ENCODE assay signal across 10 cellular contexts in the genomic region with DNA sequence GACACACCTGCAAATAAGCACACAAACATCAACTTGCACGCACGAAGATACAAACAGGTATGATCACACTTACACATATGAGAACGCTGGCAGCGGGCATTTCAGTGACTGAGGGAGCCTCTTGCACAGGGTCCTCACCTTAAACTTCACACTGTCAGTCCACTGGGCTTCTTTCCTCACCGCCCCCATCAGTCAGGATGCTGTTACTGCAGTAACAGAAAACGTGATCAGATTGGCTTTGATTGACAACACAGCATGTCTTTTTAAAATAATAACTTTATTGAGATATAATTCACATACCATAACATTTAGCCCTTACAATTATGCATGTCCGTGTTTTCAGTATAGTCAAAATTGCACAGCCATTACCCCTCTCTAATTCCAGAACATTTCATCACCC. TPM values are rescaled to one million over a fixed set of nuclear protein-coding genes. Genes with fewer than 3 reads are reported as not detected.
DNase-seq lines count a peak whose midpoint lies in the region; ATAC-seq, FAIRE-seq and TF ChIP-seq lines count a peak whose summit lies in the region.
"Had no signal": no experiment of that assay in that cellular context is flagged by ENCODE, and none has a peak within 500 bp of the region (broad histone marks: within the 10 kb centered on the region; RNA-seq: fewer than 3 reads in every experiment).

No MANE protein-coding gene starts in this region.

- ATAC-seq in natural killer cell: peak in 2 of 3 donors; percentile 31 to 34
- no peak for ATAC-seq in natural killer cell treated with Interleukin-12 subunit alpha and Interleukin-12 subunit beta and Interleukin-15 and Interleukin-18, amount 100 ng/mL, for 72 hours

- H3K4me1 ChIP-seq in endothelial cell of umbilical vein (ENCODE audit: control insufficient read depth, extremely low read depth, insufficient read depth, low read length) (no peaks in the 10 kb centered on the region), testis (peaks cover 9% of the 10 kb centered on the region)

- H3K36me3 ChIP-seq in endothelial cell of umbilical vein (ENCODE audit: control insufficient read depth in 2 of 2, extremely low read depth in 1 of 2, insufficient read depth in 2 of 2, low read length in 2 of 2) (no peaks in the 10 kb centered on the region), testis (ENCODE audit: low read depth, missing control alignments) (no peaks in the 10 kb centered on the region)

- FAIRE-seq in endothelial cell of umbilical vein (lab: Jason Lieb, UNC): peak; percentile 37

- H3K4me3 ChIP-seq in endothelial cell of umbilical vein (replicated peaks in 1 of 3; ENCODE audit: insufficient read depth in 1 of 3, low read depth in 1 of 3, low read length in 3 of 3) (no peak overlapping the region), testis (no peak overlapping the region)

- H3K27me3 ChIP-seq in endothelial cell of umbilical vein (ENCODE audit: control insufficient read depth in 2 of 2, insufficient read depth in 2 of 2, low read length in 2 of 2): no peaks in the 10 kb centered on the region
- no peaks in the 10 kb centered on the region for H3K27me3 ChIP-seq in testis

- WGBS in testis, 2 donors: 64 to 65% methylated on average over 7 of the region's 7 CpGs

- H3K27ac ChIP-seq in endothelial cell of umbilical vein (ENCODE audit: insufficient read depth, low read depth, low read length): no peak overlapping the region
- H3K27ac ChIP-seq in testis: no peak overlapping the region

- no peaks in the 10 kb centered on the region for H4K20me1 ChIP-seq in endothelial cell of umbilical vein (replicated peaks; ENCODE audit: control insufficient read depth, extremely low read depth, insufficient read depth, low read length)

- no peak overlapping the region for H3K27ac Mint-ChIP-seq in natural killer cell
- no peak overlapping the region for H3K27ac Mint-ChIP-seq in natural killer cell treated with Interleukin-12 subunit alpha and Interleukin-12 subunit beta and Interleukin-15 and Interleukin-18, amount 100 ng/mL, for 72 hours
- H3K27ac Mint-ChIP-seq: naive thymus-derived CD8-positive, alpha-beta T cell had no signal

- peak; percentile 31 for TF ChIP-seq CTCF in natural killer cell (IDR thresholded peaks at IDR 0.05)
- TF ChIP-seq CTCF in LNCAP (IDR thresholded peaks at IDR 0.05): peak; percentile 45
- peak; percentile 24 to 40 for TF ChIP-seq CTCF in endothelial cell of umbilical vein (IDR thresholded peaks at IDR 0.05; ENCODE audit: extremely low read depth in 1 of 2, insufficient read depth in 1 of 2, low read depth in 1 of 2, low read length in 2 of 2)
- peak in 1 of 3 experiments; percentile 23 for TF ChIP-seq CTCF in testis (IDR thresholded peaks at IDR 0.05)

- H3K9me3 Mint-ChIP-seq in natural killer cell: no peaks in the 10 kb centered on the region
- no peaks in the 10 kb centered on the region for H3K9me3 Mint-ChIP-seq in natural killer cell treated with Interleukin-12 subunit alpha and Interleukin-12 subunit beta and Interleukin-15 and Interleukin-18, amount 100 ng/mL, for 72 hours
- H3K9me3 Mint-ChIP-seq: naive thymus-derived CD8-positive, alpha-beta T cell had no signal

- intact Hi-C loops in natural killer cell (cut with micrococcal nuclease): no loop called here
- intact Hi-C loops in endothelial cell of umbilical vein (cut with micrococcal nuclease): loop anchor here (10.0 kb wide), 1 partner anchor 351 kb away; no protein-coding TSS in a partner anchor
- intact Hi-C loops in head of caudate nucleus (cut with DNase I): no loop called here
- intact Hi-C loops in testis (cut with DNase I; ENCODE audit: low total_unique reads): no loop called here

- dilution Hi-C loops in endothelial cell of umbilical vein (cut with MboI; ENCODE audit: extremely low pct_ligation_motif_present, low sequenced_read_pairs): no loop called here

- H3K9me3 ChIP-seq in endothelial cell of umbilical vein (replicated peaks; ENCODE audit: control insufficient read depth, insufficient read depth, low read length) (no peaks in the 10 kb centered on the region), testis (no peaks in the 10 kb centered on the region)

- no peak overlapping the region for H3K4me2 ChIP-seq in endothelial cell of umbilical vein (ENCODE audit: insufficient read depth, low read length)

- H3K9ac ChIP-seq in endothelial cell of umbilical vein (replicated peaks; ENCODE audit: extremely low read depth, insufficient read depth, low read length): no peak overlapping the region

- no peak overlapping the region for H2AFZ ChIP-seq in endothelial cell of umbilical vein (ENCODE audit: low read depth, low read length)

- POLR2A ChIA-PET in endothelial cell of umbilical vein (lab: Charles Lee): no interaction called here

- CTCF ChIA-PET in endothelial cell of umbilical vein (lab: Charles Lee): interaction anchor here (12.5 kb wide), 1 partner anchor 66 kb away, joined by 368 read pairs; no protein-coding TSS in a partner anchor

- DNase-seq in natural killer cell (no peak), endothelial cell of umbilical vein (ENCODE audit: low read depth, low spot score) (no peak), head of caudate nucleus (no peak), NCI-H1105 (lab: John Stamatoyannopoulos, UW) (no peak), DMS79 treated with DMSO at 0.1 percent for 48 hours (lab: John Stamatoyannopoulos, UW) (no peak), testis (no peak)
- DNase-seq in natural killer cell treated with Interleukin-12 subunit alpha and Interleukin-12 subunit beta and Interleukin-15 and Interleukin-18, amount 100 ng/mL, for 72 hours (ENCODE audit: low spot score): no peak
- DNase-seq: naive thymus-derived CD8-positive, alpha-beta T cell had no signal

- no peaks in the 10 kb centered on the region for H3K79me2 ChIP-seq in endothelial cell of umbilical vein (ENCODE audit: control insufficient read depth, insufficient read depth, low read length)

- TF ChIP-seq POLR2A in endothelial cell of umbilical vein (IDR thresholded peaks at IDR 0.05; ENCODE audit: low read depth, low read length) (no peak), testis (IDR thresholded peaks at IDR 0.05) (no peak)

- peaks cover 5 to 8% of the 10 kb centered on the region in 2 donors for H3K4me1 Mint-ChIP-seq in natural killer cell
- H3K4me1 Mint-ChIP-seq in natural killer cell treated with Interleukin-12 subunit alpha and Interleukin-12 subunit beta and Interleukin-15 and Interleukin-18, amount 100 ng/mL, for 72 hours (ENCODE audit: low read depth in 2 of 2): peaks cover 11 to 14% of the 10 kb centered on the region in 2 donors

- H3K36me3 Mint-ChIP-seq in natural killer cell: no peaks in the 10 kb centered on the region
- H3K36me3 Mint-ChIP-seq in natural killer cell treated with Interleukin-12 subunit alpha and Interleukin-12 subunit beta and Interleukin-15 and Interleukin-18, amount 100 ng/mL, for 72 hours: no peaks in the 10 kb centered on the region
- H3K36me3 Mint-ChIP-seq: naive thymus-derived CD8-positive, alpha-beta T cell had no signal

- BruUV-seq in endothelial cell of umbilical vein (replicated peaks; lab: Mats Ljungman, UMichigan): no TSS peak

- H3K4me3 Mint-ChIP-seq in natural killer cell: no peak overlapping the region
- H3K4me3 Mint-ChIP-seq in natural killer cell treated with Interleukin-12 subunit alpha and Interleukin-12 subunit beta and Interleukin-15 and Interleukin-18, amount 100 ng/mL, for 72 hours: no peak overlapping the region
- H3K4me3 Mint-ChIP-seq: naive thymus-derived CD8-positive, alpha-beta T cell had no signal

- peaks cover 54 to 57% of the 10 kb centered on the region in 2 donors for H3K27me3 Mint-ChIP-seq in natural killer cell (ENCODE audit: low read depth in 2 of 2)
- H3K27me3 Mint-ChIP-seq in natural killer cell treated with Interleukin-12 subunit alpha and Interleukin-12 subunit beta and Interleukin-15 and Interleukin-18, amount 100 ng/mL, for 72 hours: peaks cover 43 to 45% of the 10 kb centered on the region in 2 donors

- no peaks in the 10 kb centered on the region for H3K9me1 ChIP-seq in endothelial cell of umbilical vein (replicated peaks; ENCODE audit: control insufficient read depth, extremely low read depth, insufficient read depth, low read length)

RNA-seq across cellular contexts. Expression of a gene that starts 8.2 kb away (rescaled TPM):
- total RNA-seq in natural killer cell (not detected), endothelial cell of umbilical vein (not detected in 2 replicates), testis (10 to 100 TPM in 1 of 2 donors, 1 to 10 TPM in 1; 5.6 to 20.7 TPM)
- total RNA-seq in natural killer cell treated with Interleukin-12 subunit alpha and Interleukin-12 subunit beta and Interleukin-15 and Interleukin-18, amount 100 ng/mL, for 72 hours: not detected
- polyA plus RNA-seq in endothelial cell of umbilical vein (not detected in 2 replicates), testis (ENCODE audit: insufficient read depth, low read depth, low replicate concordance) (31.0 TPM)
- polyA plus RNA-seq in endothelial cell of umbilical vein (2011; cell fraction: cytosol; rRNA removed): not detected in 2 replicates
- not detected in 2 replicates for polyA plus RNA-seq in endothelial cell of umbilical vein (2011; cell fraction: nucleus; rRNA removed)
- polyA plus RNA-seq in endothelial cell of umbilical vein (2012): not detected in 2 replicates
- not detected in 2 replicates for polyA minus RNA-seq in endothelial cell of umbilical vein
- polyA minus RNA-seq in endothelial cell of umbilical vein (2011; cell fraction: cytosol; rRNA and poly(A)+ RNA removed): not detected
- polyA minus RNA-seq in endothelial cell of umbilical vein (2011; cell fraction: nucleus; rRNA and poly(A)+ RNA removed): not detected in 2 replicates
- total RNA-seq: activated CD8-positive, alpha-beta memory T cell treated with anti-CD3 and anti-CD28 coated beads for 36 hours; naive thymus-derived CD8-positive, alpha-beta T cell had no signal
- polyA plus RNA-seq: naive thymus-derived CD8-positive, alpha-beta T cell had no signal

RNA-seq across cellular contexts. Expression of a gene that starts 20.8 kb away (rescaled TPM):
- total RNA-seq in natural killer cell (under 1 TPM in 2 of 3 donors, not detected in 1; 0.09 to 0.13 TPM), endothelial cell of umbilical vein (1.1 and 1.6 TPM in 2 replicates), testis (10 to 100 TPM in 1 of 2 donors, 1 to 10 TPM in 1; 8.4 to 19.3 TPM)
- under 1 TPM; 0.14 to 0.22 TPM for total RNA-seq in natural killer cell treated with Interleukin-12 subunit alpha and Interleukin-12 subunit beta and Interleukin-15 and Interleukin-18, amount 100 ng/mL, for 72 hours
- polyA plus RNA-seq in endothelial cell of umbilical vein (0.53 and 0.70 TPM in 2 replicates), testis (ENCODE audit: insufficient read depth, low read depth, low replicate concordance) (16.8 TPM)
- 0.59 and 0.61 TPM in 2 replicates for polyA plus RNA-seq in endothelial cell of umbilical vein (2011; cell fraction: cytosol; rRNA removed)
- 0.62 and 0.67 TPM in 2 replicates for polyA plus RNA-seq in endothelial cell of umbilical vein (2011; cell fraction: nucleus; rRNA removed)
- polyA plus RNA-seq in endothelial cell of umbilical vein (2012): 1.7 and 1.9 TPM in 2 replicates
- 2.4 and 2.7 TPM in 2 replicates for polyA minus RNA-seq in endothelial cell of umbilical vein
- 0.61 TPM for polyA minus RNA-seq in endothelial cell of umbilical vein (2011; cell fraction: cytosol; rRNA and poly(A)+ RNA removed)
- 0.63 and 0.82 TPM in 2 replicates for polyA minus RNA-seq in endothelial cell of umbilical vein (2011; cell fraction: nucleus; rRNA and poly(A)+ RNA removed)

RNA-seq across cellular contexts. Expression of a gene that starts 29.0 kb away (rescaled TPM):
- total RNA-seq in natural killer cell (1 to 10 TPM; 3.7 to 7.2 (median 4.8) TPM), endothelial cell of umbilical vein (not detected in 2 replicates), testis (1 to 10 TPM; 3.7 to 4.3 TPM)
- 10 to 100 TPM; 12.3 to 55.1 TPM for total RNA-seq in natural killer cell treated with Interleukin-12 subunit alpha and Interleukin-12 subunit beta and Interleukin-15 and Interleukin-18, amount 100 ng/mL, for 72 hours
- polyA plus RNA-seq in endothelial cell of umbilical vein (not detected in 2 replicates), testis (ENCODE audit: insufficient read depth, low read depth, low replicate concordance) (3.5 TPM)
- not detected in 2 replicates for polyA plus RNA-seq in endothelial cell of umbilical vein (2011; cell fraction: cytosol; rRNA removed)
- polyA plus RNA-seq in endothelial cell of umbilical vein (2011; cell fraction: nucleus; rRNA removed): not detected in 2 replicates
- not detected in 2 replicates for polyA plus RNA-seq in endothelial cell of umbilical vein (2012)
- not detected in 2 replicates for polyA minus RNA-seq in endothelial cell of umbilical vein
- polyA minus RNA-seq in endothelial cell of umbilical vein (2011; cell fraction: cytosol; rRNA and poly(A)+ RNA removed): not detected
- not detected in 2 replicates for polyA minus RNA-seq in endothelial cell of umbilical vein (2011; cell fraction: nucleus; rRNA and poly(A)+ RNA removed)

Comparison
In these comparisons a context has a peak if more than half of its experiments do, and no peak if none do; other contexts are left out.
1. ATAC-seq: peak in natural killer cell (2 of 3); none in natural killer cell treated with Interleukin-12 subunit alpha and Interleukin-12 subunit beta and Interleukin-15 and Interleukin-18, amount 100 ng/mL, for 72 hours (0 of 2).